14 cellular contexts compared by ENCODE assay signal in genomic region chr5:169651526-169651925, GRCh38. TPM values are rescaled to one million over a fixed set of nuclear protein-coding genes. Genes with fewer than 3 reads are reported as not detected.
A peak's percentile ranks its signal among the peaks of the same experiment; 100 is the strongest.
DNase-seq lines count a peak whose midpoint lies in the region; ATAC-seq lines count a peak whose summit lies in the region.
"Had no signal": no experiment of that assay in that cellular context is flagged by ENCODE, and none has a peak within 500 bp of the region (broad histone marks: within the 10 kb centered on the region; RNA-seq: fewer than 3 reads in every experiment).

No MANE protein-coding gene starts in this region.

- H3K4me3 Mint-ChIP-seq in IgD-negative memory B cell (peak overlapping the region in 2 of 4 donors; percentile 55 to 83), naive B cell (peak overlapping the region in 1 of 8 donors; percentile 10)
- H3K4me3 Mint-ChIP-seq in activated naive CD8-positive, alpha-beta T cell treated with anti-CD3 and anti-CD28 coated beads for 36 hours = peak overlapping the region; percentile 49
- H3K4me3 Mint-ChIP-seq: neural progenitor cell had no signal

- H3K36me3 Mint-ChIP-seq in IgD-negative memory B cell = peaks cover 14% of the 10 kb centered on the region
- H3K36me3 Mint-ChIP-seq in activated naive CD8-positive, alpha-beta T cell treated with anti-CD3 and anti-CD28 coated beads for 36 hours = peaks cover 60% of the 10 kb centered on the region
- peaks cover 12 to 22% of the 10 kb centered on the region in 2 donors for H3K36me3 Mint-ChIP-seq in naive B cell
- H3K36me3 Mint-ChIP-seq: neural progenitor cell had no signal

- H3K27ac Mint-ChIP-seq in IgD-negative memory B cell (peak overlapping the region; percentile 73 to 90 (median 77)), naive B cell (peak overlapping the region in 4 of 6 donors; percentile 75 to 90 (median 79))
- peak overlapping the region; percentile 88 for H3K27ac Mint-ChIP-seq in activated naive CD8-positive, alpha-beta T cell treated with anti-CD3 and anti-CD28 coated beads for 36 hours
- H3K27ac Mint-ChIP-seq: neural progenitor cell had no signal

- no peak for ATAC-seq in naive B cell (ENCODE audit: low read depth in 2 of 2)
- no peak for ATAC-seq in GM19035 (IDR thresholded peaks at IDR 0.05; ENCODE audit: unreplicated experiment)

- H3K27me3 Mint-ChIP-seq in IgD-negative memory B cell (no peaks in the 10 kb centered on the region), naive B cell (no peaks in the 10 kb centered on the region)
- H3K27me3 Mint-ChIP-seq in activated naive CD8-positive, alpha-beta T cell treated with anti-CD3 and anti-CD28 coated beads for 36 hours = no peaks in the 10 kb centered on the region

- H3K4me1 Mint-ChIP-seq in IgD-negative memory B cell = peaks cover 77 to 94% (median 89%) of the 10 kb centered on the region in 3 donors
- H3K4me1 Mint-ChIP-seq in activated naive CD8-positive, alpha-beta T cell treated with anti-CD3 and anti-CD28 coated beads for 36 hours = peaks cover 93% of the 10 kb centered on the region
- peaks cover 67 to 74% (median 70%) of the 10 kb centered on the region in 3 donors for H3K4me1 Mint-ChIP-seq in naive B cell

- DNase-seq in NCI-H82 (lab: John Stamatoyannopoulos, UW) (peak; percentile 25), NCI-H82 treated with DMSO at 0.1 percent for 48 hours (lab: John Stamatoyannopoulos, UW; ENCODE audit: unreplicated experiment) (no peak), naive B cell (no peak), GM19238 (ENCODE audit: insufficient read length, low spot score) (no peak), NCI-H748 treated with DMSO at 0.1 percent for 48 hours (lab: John Stamatoyannopoulos, UW) (no peak)
- DNase-seq in activated naive CD8-positive, alpha-beta T cell treated with anti-CD3 and anti-CD28 coated beads for 36 hours = no peak
- DNase-seq: 8988T; activated CD4-positive, CD25-positive, alpha-beta regulatory T cell treated with anti-CD3 and anti-CD28 coated beads, Interleukin-2, amount 50 U/mL, for 72 hours; NCI-H510A treated with DMSO at 0.1 percent for 48 hours; SHP77; upper lobe of left lung had no signal

- H3K9me3 Mint-ChIP-seq in IgD-negative memory B cell (no peaks in the 10 kb centered on the region), naive B cell (no peaks in the 10 kb centered on the region)
- H3K9me3 Mint-ChIP-seq in activated naive CD8-positive, alpha-beta T cell treated with anti-CD3 and anti-CD28 coated beads for 36 hours = no peaks in the 10 kb centered on the region
- H3K9me3 Mint-ChIP-seq: neural progenitor cell had no signal

RNA-seq across cellular contexts. Expression of gene DOCK2, which starts 14.5 kb away (rescaled TPM):
- polyA plus RNA-seq in IgD-negative memory B cell (114 TPM), naive B cell (ENCODE audit: low read depth in 6 of 6) (100 to 1,000 TPM in 4 of 6 donors, 10 to 100 TPM in 2; 62.1 to 165 (median 106) TPM)
- 100 to 1,000 TPM; 149 TPM for total RNA-seq in activated naive CD8-positive, alpha-beta T cell treated with anti-CD3 and anti-CD28 coated beads for 36 hours
